In the genomic region with DNA sequence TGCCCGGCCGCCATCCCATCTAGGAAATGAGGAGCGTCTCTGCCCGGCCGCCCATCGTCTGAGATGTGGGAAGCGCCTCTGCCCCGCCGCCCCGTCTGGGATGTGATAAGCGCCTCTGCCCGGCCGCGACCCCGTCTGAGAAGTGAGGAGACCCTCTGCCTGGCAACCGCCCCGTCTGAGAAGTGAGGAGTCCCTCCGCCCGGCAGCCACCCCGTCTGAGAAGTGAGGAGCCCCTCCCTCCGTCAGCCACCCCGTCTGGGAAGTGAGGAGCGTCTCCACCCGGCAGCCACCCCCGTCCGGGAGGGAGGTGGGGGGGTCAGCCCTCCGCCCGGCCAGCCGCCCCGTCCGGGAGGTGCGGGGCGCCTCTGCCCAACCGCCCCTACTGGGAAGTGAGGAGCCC, we compare ENCODE assay signal across 7 cellular contexts. TPM values are rescaled to one million over a fixed set of nuclear protein-coding genes. Genes with fewer than 3 reads are reported as not detected.
"Had no signal": no experiment of that assay in that cellular context is flagged by ENCODE, and none has a peak within 500 bp of the region (broad histone marks: within the 10 kb centered on the region; RNA-seq: fewer than 3 reads in every experiment).

No MANE protein-coding gene starts in this region.

RNA-seq across cellular contexts. Expression of a gene that starts 17.2 kb away (rescaled TPM):
- total RNA-seq: cerebellum, frontal cortex had no signal

RNA-seq across cellular contexts. Expression of a gene that starts 33.3 kb away (rescaled TPM):
- total RNA-seq: cerebellum, chondrocyte, endothelial cell of umbilical vein, fibroblast of villous mesenchyme, frontal cortex, glomerular endothelial cell had no signal

RNA-seq across cellular contexts. Expression of a gene that starts 33.8 kb away (rescaled TPM):
- total RNA-seq: cerebellum, endodermal cell, frontal cortex had no signal

RNA-seq across cellular contexts. Expression of a gene that starts 37.2 kb away (rescaled TPM):
- total RNA-seq: endothelial cell of umbilical vein had no signal
